Comparison of ENCODE assay signal across 9 cellular contexts in the genomic region with DNA sequence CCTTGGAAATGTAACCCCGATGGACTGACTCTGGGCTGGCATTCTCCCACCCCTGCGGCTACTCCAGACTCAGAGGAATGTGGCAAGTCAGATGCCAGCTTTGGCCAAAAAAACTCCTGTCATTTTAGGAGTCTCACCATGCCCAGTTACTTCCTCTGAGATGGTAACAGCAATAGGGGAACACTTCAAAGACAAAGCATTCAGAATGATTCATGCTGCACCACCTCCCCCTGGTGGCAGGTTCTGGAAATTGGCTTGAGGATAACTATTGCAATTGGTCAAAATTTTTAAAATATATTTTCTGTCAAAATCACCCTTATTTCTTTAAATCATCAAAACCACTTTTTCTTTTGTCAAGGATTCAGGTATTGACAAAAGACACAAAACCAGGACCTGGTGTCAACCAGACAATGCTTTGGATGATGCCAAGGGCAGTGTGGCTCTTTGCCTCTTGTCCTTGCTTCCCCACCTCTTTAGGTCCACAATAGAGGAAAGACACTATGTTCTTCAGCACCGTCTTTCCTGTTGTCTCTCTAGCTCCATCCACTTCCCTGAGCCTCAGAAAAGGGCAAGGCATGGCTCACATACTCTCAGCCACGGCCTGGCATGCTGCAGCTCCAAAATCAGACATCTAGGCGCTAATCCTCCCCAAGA. TPM values are rescaled to one million over a fixed set of nuclear protein-coding genes. Genes with fewer than 3 reads are reported as not detected.
DNase-seq lines count a peak whose midpoint lies in the region; ATAC-seq and TF ChIP-seq lines count a peak whose summit lies in the region.
"Had no signal": no experiment of that assay in that cellular context is flagged by ENCODE, and none has a peak within 500 bp of the region (broad histone marks: within the 10 kb centered on the region; RNA-seq: fewer than 3 reads in every experiment).

No MANE protein-coding gene starts in this region.

- ATAC-seq in GM23338 (peak; percentile 72), HG03571 (IDR thresholded peaks at IDR 0.05; ENCODE audit: unreplicated experiment) (no peak)
- peak; percentile 69 to 76 for ATAC-seq in activated CD4-positive, CD25-positive, alpha-beta regulatory T cell treated with anti-CD3 and anti-CD28 coated beads, Interleukin-2, amount 50 U/mL, for 24 hours

- peaks cover 10% of the 10 kb centered on the region for H3F3A ChIP-seq in GM23338 (replicated peaks; ENCODE audit: low read depth)

- H3K4me1 ChIP-seq in GM23338 (ENCODE audit: insufficient read depth), result no peaks in the 10 kb centered on the region

- H3K4me1 Mint-ChIP-seq in GM23338, result no peaks in the 10 kb centered on the region

- DNase-seq in AG04450 (ENCODE audit: low read depth, low spot score) (peak; percentile 37), GM23338 (ENCODE audit: low spot score) (peak; percentile 83), NCI-H226 (peak; percentile 43), caudate nucleus (lab: John Stamatoyannopoulos, UW) (peak in 47 of 61 donors; percentile 2 to 85 (median 36)), kidney tubule cell (ENCODE audit: low spot score) (peak; percentile 63)
- peak; percentile 76 for DNase-seq in stimulated activated CD4-positive, alpha-beta T cell treated with anti-CD3 and anti-CD28 coated beads, Interleukin-4, amount 100 ng/mL, for 1 hour

- H3K27me3 ChIP-seq in AG04450 (ENCODE audit: control insufficient read depth, insufficient read depth, low read length) (peaks cover 4% of the 10 kb centered on the region), GM23338 (ENCODE audit: insufficient read depth) (no peaks in the 10 kb centered on the region)

- H3K4me3 ChIP-seq in AG04450 (ENCODE audit: low read depth, low read length) (no peak overlapping the region), GM23338 (no peak overlapping the region)

- H2AFZ ChIP-seq in GM23338, result no peak overlapping the region

- TF ChIP-seq CTCF in AG04450 (IDR thresholded peaks at IDR 0.05; ENCODE audit: low read depth, low read length) (peak; percentile 94), GM23338 (conservative IDR thresholded peaks at IDR 0.05; ENCODE audit: low read depth in 2 of 2) (peak; percentile 86 to 98)

- H3K27ac ChIP-seq in AG04450 (ENCODE audit: low read depth, low read length), result no peak overlapping the region
- no peak overlapping the region for H3K27ac ChIP-seq in GM23338 (ENCODE audit: low read depth)
- H3K27ac ChIP-seq in caudate nucleus (ENCODE audit: low read depth, low read length), result no peak overlapping the region

- H4K20me1 ChIP-seq in GM23338 (replicated peaks; ENCODE audit: insufficient read depth), result peaks cover 13% of the 10 kb centered on the region

- H3K27me3 Mint-ChIP-seq in GM23338 (ENCODE audit: insufficient read depth, low read depth, poor library complexity), result peaks cover 11% of the 10 kb centered on the region

- no peak overlapping the region for H3K4me2 ChIP-seq in GM23338

- H3K9me2 ChIP-seq in GM23338 (ENCODE audit: insufficient read depth), result no peaks in the 10 kb centered on the region

- no peak overlapping the region for H3K27ac Mint-ChIP-seq in GM23338

- CTCF ChIA-PET in AG04450 (lab: Charles Lee), result interaction anchor here (0.5 to 13.0 kb wide), 47 partner anchors 8 to 1167 kb away, joined by 3 to 378 read pairs (median 4); a partner anchor contains a TSS

- H3K79me2 ChIP-seq in GM23338 (replicated peaks; ENCODE audit: insufficient read depth), result no peaks in the 10 kb centered on the region

- no peaks in the 10 kb centered on the region for H3K9me3 ChIP-seq in AG04450 (ENCODE audit: control insufficient read depth, insufficient read depth, low read length)

- peaks cover 37% of the 10 kb centered on the region for H3K36me3 ChIP-seq in GM23338 (ENCODE audit: insufficient read depth)

- POLR2A ChIA-PET in AG04450 (lab: Yijun Ruan, JAX), result interaction anchor here (0.6 to 1.0 kb wide), 2 partner anchors 79 to 83 kb away, joined by 3 to 9 read pairs; no protein-coding TSS in a partner anchor

- peaks cover 51% of the 10 kb centered on the region for H3K36me3 Mint-ChIP-seq in GM23338 (ENCODE audit: low read depth)

- H3K9me3 Mint-ChIP-seq in GM23338, result no peaks in the 10 kb centered on the region

- H3K4me3 Mint-ChIP-seq in GM23338, result no peak overlapping the region

TF ChIP-seq in GM23338, 12 proteins besides CTCF, POLR2A, EP300 and RAD21 (continues in another document):
- no peak for TF ChIP-seq ZNF114 (CRISPR knock-in tag; IDR thresholded peaks at IDR 0.05)
- TF ChIP-seq STAT1 (IDR thresholded peaks at IDR 0.05; ENCODE audit: unreplicated experiment), result no peak
- TF ChIP-seq, protein P1, sequence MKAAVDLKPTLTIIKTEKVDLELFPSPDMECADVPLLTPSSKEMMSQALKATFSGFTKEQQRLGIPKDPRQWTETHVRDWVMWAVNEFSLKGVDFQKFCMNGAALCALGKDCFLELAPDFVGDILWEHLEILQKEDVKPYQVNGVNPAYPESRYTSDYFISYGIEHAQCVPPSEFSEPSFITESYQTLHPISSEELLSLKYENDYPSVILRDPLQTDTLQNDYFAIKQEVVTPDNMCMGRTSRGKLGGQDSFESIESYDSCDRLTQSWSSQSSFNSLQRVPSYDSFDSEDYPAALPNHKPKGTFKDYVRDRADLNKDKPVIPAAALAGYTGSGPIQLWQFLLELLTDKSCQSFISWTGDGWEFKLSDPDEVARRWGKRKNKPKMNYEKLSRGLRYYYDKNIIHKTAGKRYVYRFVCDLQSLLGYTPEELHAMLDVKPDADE (IDR thresholded peaks at IDR 0.05), result no peak
- TF ChIP-seq NANOG (IDR thresholded peaks at IDR 0.05; ENCODE audit: borderline replicate concordance), result no peak
- no peak for TF ChIP-seq CREB1 (CRISPR knock-in tag; IDR thresholded peaks at IDR 0.05; ENCODE audit: low read depth)
- no peak for TF ChIP-seq EZH2phosphoT487 (IDR thresholded peaks at IDR 0.05; ENCODE audit: unreplicated experiment)
- no peak for TF ChIP-seq EZH2 (IDR thresholded peaks at IDR 0.05; ENCODE audit: low read depth, unreplicated experiment)
- TF ChIP-seq ZNF331 (CRISPR knock-in tag; IDR thresholded peaks at IDR 0.05; ENCODE audit: low read depth), result no peak
- TF ChIP-seq, protein P2, sequence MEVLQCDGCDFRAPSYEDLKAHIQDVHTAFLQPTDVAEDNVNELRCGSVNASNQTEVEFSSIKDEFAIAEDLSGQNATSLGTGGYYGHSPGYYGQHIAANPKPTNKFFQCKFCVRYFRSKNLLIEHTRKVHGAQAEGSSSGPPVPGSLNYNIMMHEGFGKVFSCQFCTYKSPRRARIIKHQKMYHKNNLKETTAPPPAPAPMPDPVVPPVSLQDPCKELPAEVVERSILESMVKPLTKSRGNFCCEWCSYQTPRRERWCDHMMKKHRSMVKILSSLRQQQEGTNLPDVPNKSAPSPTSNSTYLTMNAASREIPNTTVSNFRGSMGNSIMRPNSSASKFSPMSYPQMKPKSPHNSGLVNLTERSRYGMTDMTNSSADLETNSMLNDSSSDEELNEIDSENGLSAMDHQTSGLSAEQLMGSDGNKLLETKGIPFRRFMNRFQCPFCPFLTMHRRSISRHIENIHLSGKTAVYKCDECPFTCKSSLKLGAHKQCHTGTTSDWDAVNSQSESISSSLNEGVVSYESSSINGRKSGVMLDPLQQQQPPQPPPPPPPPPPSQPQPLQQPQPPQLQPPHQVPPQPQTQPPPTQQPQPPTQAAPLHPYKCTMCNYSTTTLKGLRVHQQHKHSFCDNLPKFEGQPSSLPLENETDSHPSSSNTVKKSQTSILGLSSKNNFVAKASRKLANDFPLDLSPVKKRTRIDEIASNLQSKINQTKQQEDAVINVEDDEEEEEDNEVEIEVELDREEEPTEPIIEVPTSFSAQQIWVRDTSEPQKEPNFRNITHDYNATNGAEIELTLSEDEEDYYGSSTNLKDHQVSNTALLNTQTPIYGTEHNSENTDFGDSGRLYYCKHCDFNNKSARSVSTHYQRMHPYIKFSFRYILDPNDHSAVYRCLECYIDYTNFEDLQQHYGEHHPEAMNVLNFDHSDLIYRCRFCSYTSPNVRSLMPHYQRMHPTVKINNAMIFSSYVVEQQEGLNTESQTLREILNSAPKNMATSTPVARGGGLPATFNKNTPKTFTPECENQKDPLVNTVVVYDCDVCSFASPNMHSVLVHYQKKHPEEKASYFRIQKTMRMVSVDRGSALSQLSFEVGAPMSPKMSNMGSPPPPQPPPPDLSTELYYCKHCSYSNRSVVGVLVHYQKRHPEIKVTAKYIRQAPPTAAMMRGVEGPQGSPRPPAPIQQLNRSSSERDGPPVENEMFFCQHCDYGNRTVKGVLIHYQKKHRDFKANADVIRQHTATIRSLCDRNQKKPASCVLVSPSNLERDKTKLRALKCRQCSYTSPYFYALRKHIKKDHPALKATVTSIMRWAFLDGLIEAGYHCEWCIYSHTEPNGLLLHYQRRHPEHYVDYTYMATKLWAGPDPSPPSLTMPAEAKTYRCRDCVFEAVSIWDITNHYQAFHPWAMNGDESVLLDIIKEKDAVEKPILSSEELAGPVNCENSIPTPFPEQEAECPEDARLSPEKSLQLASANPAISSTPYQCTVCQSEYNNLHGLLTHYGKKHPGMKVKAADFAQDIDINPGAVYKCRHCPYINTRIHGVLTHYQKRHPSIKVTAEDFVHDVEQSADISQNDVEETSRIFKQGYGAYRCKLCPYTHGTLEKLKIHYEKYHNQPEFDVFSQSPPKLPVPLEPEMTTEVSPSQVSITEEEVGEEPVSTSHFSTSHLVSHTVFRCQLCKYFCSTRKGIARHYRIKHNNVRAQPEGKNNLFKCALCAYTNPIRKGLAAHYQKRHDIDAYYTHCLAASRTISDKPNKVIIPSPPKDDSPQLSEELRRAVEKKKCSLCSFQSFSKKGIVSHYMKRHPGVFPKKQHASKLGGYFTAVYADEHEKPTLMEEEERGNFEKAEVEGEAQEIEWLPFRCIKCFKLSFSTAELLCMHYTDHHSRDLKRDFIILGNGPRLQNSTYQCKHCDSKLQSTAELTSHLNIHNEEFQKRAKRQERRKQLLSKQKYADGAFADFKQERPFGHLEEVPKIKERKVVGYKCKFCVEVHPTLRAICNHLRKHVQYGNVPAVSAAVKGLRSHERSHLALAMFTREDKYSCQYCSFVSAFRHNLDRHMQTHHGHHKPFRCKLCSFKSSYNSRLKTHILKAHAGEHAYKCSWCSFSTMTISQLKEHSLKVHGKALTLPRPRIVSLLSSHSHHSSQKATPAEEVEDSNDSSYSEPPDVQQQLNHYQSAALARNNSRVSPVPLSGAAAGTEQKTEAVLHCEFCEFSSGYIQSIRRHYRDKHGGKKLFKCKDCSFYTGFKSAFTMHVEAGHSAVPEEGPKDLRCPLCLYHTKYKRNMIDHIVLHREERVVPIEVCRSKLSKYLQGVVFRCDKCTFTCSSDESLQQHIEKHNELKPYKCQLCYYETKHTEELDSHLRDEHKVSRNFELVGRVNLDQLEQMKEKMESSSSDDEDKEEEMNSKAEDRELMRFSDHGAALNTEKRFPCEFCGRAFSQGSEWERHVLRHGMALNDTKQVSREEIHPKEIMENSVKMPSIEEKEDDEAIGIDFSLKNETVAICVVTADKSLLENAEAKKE (CRISPR knock-in tag; IDR thresholded peaks at IDR 0.05), result no peak

RNA-seq across cellular contexts. Expression of a gene that starts 9.9 kb away (rescaled TPM):
- polyA plus RNA-seq in AG04450 (2011; rRNA removed), result 7.1 and 9.6 TPM in 2 replicates
- polyA minus RNA-seq in AG04450 (2011; rRNA and poly(A)+ RNA removed), result 8.8 and 9.6 TPM in 2 replicates
- total RNA-seq in GM23338 (2014; rRNA removed; shearing (Covaris generic)), result 31.6 and 35.3 TPM in 2 replicates
- polyA plus RNA-seq in GM23338 (2016; fragmentation: Nextera tagmentation; extraction: Ambion mirVana), result 37.9 and 38.9 TPM in 2 replicates

RNA-seq across cellular contexts. Expression of a gene that starts 47.8 kb away (rescaled TPM):
- polyA plus RNA-seq in AG04450 (2011; rRNA removed), result 0.04 TPM in 1 of 2 replicates, not detected in the other
- not detected in 2 replicates for polyA minus RNA-seq in AG04450 (2011; rRNA and poly(A)+ RNA removed)
- 0.19 TPM in 1 of 2 replicates, not detected in the other for total RNA-seq in GM23338 (2014; rRNA removed; shearing (Covaris generic))
- polyA plus RNA-seq in GM23338 (2016; fragmentation: Nextera tagmentation; extraction: Ambion mirVana), result 0.11 and 0.12 TPM in 2 replicates
- total RNA-seq: temporal lobe had no signal
